In the genomic region with DNA sequence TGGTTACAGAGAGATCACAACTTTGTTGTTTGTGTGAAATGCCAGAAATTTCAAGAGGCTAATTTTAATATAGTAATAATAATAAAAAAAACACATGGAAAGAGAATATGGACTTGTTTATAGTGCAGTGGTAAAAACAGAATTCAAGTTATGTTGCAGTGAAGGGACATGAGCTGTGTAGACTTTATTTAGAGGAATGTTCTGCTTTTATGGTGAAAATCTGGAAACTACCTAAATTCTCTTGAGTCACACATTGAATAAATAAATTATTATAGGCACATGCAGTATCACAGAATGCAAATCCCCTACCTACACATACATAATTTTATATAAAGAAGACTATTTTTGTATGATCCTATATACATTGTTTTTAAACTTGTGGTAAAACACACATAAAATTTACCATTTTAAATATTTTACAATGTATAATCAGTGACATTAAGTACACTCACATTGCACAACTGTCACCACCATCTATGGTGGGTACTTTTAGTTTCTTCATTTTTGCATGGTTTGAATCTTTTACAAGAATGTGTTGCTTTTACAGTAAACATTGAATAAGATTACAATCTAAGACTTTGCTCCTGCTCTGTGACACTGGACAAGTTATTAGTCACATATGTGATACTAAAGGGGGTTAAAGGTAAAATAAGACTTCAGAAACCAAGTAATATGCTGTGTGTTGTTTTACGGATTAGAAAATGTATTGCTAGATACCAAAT, we compare ENCODE assay signal across 15 cellular contexts.
DNase-seq lines count a peak whose midpoint lies in the region; ATAC-seq and TF ChIP-seq lines count a peak whose summit lies in the region.
"Had no signal": no experiment of that assay in that cellular context is flagged by ENCODE, and none has a peak within 500 bp of the region (broad histone marks: within the 10 kb centered on the region; RNA-seq: fewer than 3 reads in every experiment).

No MANE protein-coding gene starts in this region.

- H3K27me3 ChIP-seq in adipocyte (replicated peaks; ENCODE audit: control insufficient read depth, insufficient read depth, low read length) (no peaks in the 10 kb centered on the region), BE2C (no peaks in the 10 kb centered on the region)
- H3K27me3 ChIP-seq: MG63 had no signal

- H3K4me3 ChIP-seq in adipocyte (ENCODE audit: low read length) (no peak overlapping the region), fibroblast of villous mesenchyme (ENCODE audit: low read depth, low read length) (no peak overlapping the region), BE2C (ENCODE audit: low read depth, low read length) (no peak overlapping the region)
- H3K4me3 ChIP-seq: MG63 had no signal

- H3K9ac ChIP-seq in adipocyte (ENCODE audit: low read length): peak overlapping the region; percentile 5

- H3K36me3 ChIP-seq in adipocyte (ENCODE audit: control insufficient read depth, insufficient read depth, low read length, severe bottlenecking): peaks cover 6% of the 10 kb centered on the region
- H3K36me3 ChIP-seq in BE2C: no peaks in the 10 kb centered on the region
- H3K36me3 ChIP-seq: MG63 had no signal

- H3K9me3 ChIP-seq in adipocyte (ENCODE audit: control insufficient read depth, low read length) (no peaks in the 10 kb centered on the region), BE2C (no peaks in the 10 kb centered on the region)
- H3K9me3 ChIP-seq: MG63 had no signal

- H3K4me1 ChIP-seq in adipocyte (ENCODE audit: control insufficient read depth, insufficient read depth, low read length): peaks cover 18% of the 10 kb centered on the region
- peaks cover 4% of the 10 kb centered on the region for H3K4me1 ChIP-seq in BE2C

- peak; percentile 54 for DNase-seq in EH (ENCODE audit: low read depth)
- DNase-seq in adipocyte (ENCODE audit: low read depth): peak; percentile 63
- peak; percentile 44 for DNase-seq in fibroblast of villous mesenchyme (ENCODE audit: low read depth)
- peak; percentile 14 for DNase-seq in renal cortical epithelial cell (ENCODE audit: low read depth)
- no peak for DNase-seq in Kasumi-1 (lab: John Stamatoyannopoulos, UW)
- no peak for DNase-seq in BE2C
- DNase-seq: CD4-positive, alpha-beta memory T cell; KG1; MG63; NCI-H1092; NCI-H146; NCI-H2081; NCI-H510A; NCI-H774 had no signal

- no peak for ATAC-seq in HG03432 (IDR thresholded peaks at IDR 0.05; ENCODE audit: unreplicated experiment)

- TF ChIP-seq CTCF in fibroblast of villous mesenchyme (IDR thresholded peaks at IDR 0.05; ENCODE audit: insufficient read depth, low read depth, low read length) (no peak), BE2C (IDR thresholded peaks at IDR 0.05; ENCODE audit: low read depth, low read length) (no peak)

Comparison
In these comparisons a context has a peak if more than half of its experiments do, and no peak if none do; other contexts are left out.
1. DNase-seq: peak in EH (single experiment), adipocyte (single experiment), fibroblast of villous mesenchyme (single experiment) and renal cortical epithelial cell (single experiment); none in Kasumi-1 (0 of 2) and BE2C (single experiment).